Comparison of ENCODE assay signal across 22 cellular contexts in genomic region chr2:143251680-143252079, GRCh38.
DNase-seq lines count a peak whose midpoint lies in the region; ATAC-seq, FAIRE-seq and TF ChIP-seq lines count a peak whose summit lies in the region.
"Had no signal": no experiment of that assay in that cellular context is flagged by ENCODE, and none has a peak within 500 bp of the region (broad histone marks: within the 10 kb centered on the region; RNA-seq: fewer than 3 reads in every experiment).

No MANE protein-coding gene starts in this region.

- CTCF ChIA-PET in activated CD4-positive, alpha-beta memory T cell treated with anti-CD3 and anti-CD28 coated beads, Interleukin-2, amount 10 ng/mL, durations not matched to agents 7 days and 5 days (lab: Charles Lee) = interaction anchor here (1.0 to 2.7 kb wide), 8 partner anchors 10 to 117 kb away, joined by 3 to 14 read pairs (median 4); no protein-coding TSS in a partner anchor
- CTCF ChIA-PET in naive thymus-derived CD4-positive, alpha-beta T cell (lab: Charles Lee) = interaction anchor here (0.6 to 5.6 kb wide), 4 partner anchors 31 to 699 kb away, joined by 3 to 30 read pairs (median 6); no protein-coding TSS in a partner anchor

- peaks cover 4 to 7% (median 6%) of the 10 kb centered on the region in 3 experiments for H3K36me3 ChIP-seq in naive thymus-derived CD4-positive, alpha-beta T cell (ENCODE audit: control insufficient read depth in 2 of 3, insufficient read depth in 3 of 3, low read length in 3 of 3)
- H3K36me3 ChIP-seq: cardiac muscle cell, heart right ventricle, left lung, stomach had no signal

- peak overlapping the region; percentile 24 for H3K27ac Mint-ChIP-seq in activated T-cell treated with anti-CD3 and anti-CD28 coated beads, Interleukin-2, amount 50 U/mL, for 72 hours
- peak overlapping the region; percentile 80 for H3K27ac Mint-ChIP-seq in activated CD4-positive, alpha-beta memory T cell treated with anti-CD3 and anti-CD28 coated beads, Interleukin-2, amount 10 ng/mL, durations not matched to agents 7 days and 5 days
- H3K27ac Mint-ChIP-seq in naive thymus-derived CD4-positive, alpha-beta T cell = peak overlapping the region in 8 of 9 donors; percentile 22 to 93 (median 79)
- H3K27ac Mint-ChIP-seq: dendritic cell treated with granulocyte-macrophage colony-stimulating factor and Interleukin-4, amounts not matched to agents 40 ng/mL and 50 ng/mL, for 4 days had no signal

- no peak for TF ChIP-seq POLR2A in GM12892 (IDR thresholded peaks at IDR 0.05; ENCODE audit: low read depth, low read length)

- no peak for DNase-seq in activated T-cell treated with anti-CD3 and anti-CD28 coated beads, Interleukin-2, amount 50 U/mL, for 72 hours
- DNase-seq in activated T-cell treated with anti-CD3 and anti-CD28 coated beads, Interleukin-2, amount 50 U/mL, for 4 hours = no peak
- DNase-seq in GM12892 (ENCODE audit: insufficient read length) (no peak), HT-29 (ENCODE audit: low spot score) (no peak), NCI-H1417 (lab: John Stamatoyannopoulos, UW) (no peak), NCI-H1105 (lab: John Stamatoyannopoulos, UW) (no peak)
- DNase-seq in activated CD4-positive, alpha-beta memory T cell treated with anti-CD3 and anti-CD28 coated beads, Interleukin-2, amount 10 ng/mL, durations not matched to agents 7 days and 5 days = no peak
- no peak for DNase-seq in naive thymus-derived CD4-positive, alpha-beta T cell
- DNase-seq: DMS53; heart right ventricle; left lung; midbrain; NCI-H526; stimulated activated CD4-positive, alpha-beta T cell treated with anti-CD3 and anti-CD28 coated beads, Interleukin-2, amount 100 ng/mL, for 24 hours; stomach; trophoblast cell had no signal

- no peaks in the 10 kb centered on the region for H3K27me3 ChIP-seq in naive thymus-derived CD4-positive, alpha-beta T cell (ENCODE audit: control insufficient read depth in 2 of 2, insufficient read depth in 2 of 2, low read length in 2 of 2)
- H3K27me3 ChIP-seq: heart right ventricle, left lung, stomach had no signal

- H3K4me3 ChIP-seq in naive thymus-derived CD4-positive, alpha-beta T cell (ENCODE audit: low read length) = peak overlapping the region; percentile 13
- H3K4me3 ChIP-seq: cardiac muscle cell, GM12878, heart right ventricle, left lung, stomach had no signal

- H3K4me1 Mint-ChIP-seq in activated T-cell treated with anti-CD3 and anti-CD28 coated beads, Interleukin-2, amount 50 U/mL, for 72 hours (ENCODE audit: low read depth) = peaks cover 47% of the 10 kb centered on the region
- H3K4me1 Mint-ChIP-seq in activated T-cell treated with anti-CD3 and anti-CD28 coated beads, Interleukin-2, amount 50 U/mL, for 4 hours (ENCODE audit: low read depth) = peaks cover 48% of the 10 kb centered on the region
- peaks cover 68% of the 10 kb centered on the region for H3K4me1 Mint-ChIP-seq in activated CD4-positive, alpha-beta memory T cell treated with anti-CD3 and anti-CD28 coated beads, Interleukin-2, amount 10 ng/mL, durations not matched to agents 7 days and 5 days
- H3K4me1 Mint-ChIP-seq in naive thymus-derived CD4-positive, alpha-beta T cell = peaks cover 24 to 76% (median 58%) of the 10 kb centered on the region in 7 donors

- peak; percentile 27 for FAIRE-seq in GM12892 (lab: Jason Lieb, UNC)
- FAIRE-seq: GM12878, H54 had no signal

- H3K9me3 ChIP-seq in naive thymus-derived CD4-positive, alpha-beta T cell (ENCODE audit: control insufficient read depth in 2 of 3, low read length in 3 of 3) = no peaks in the 10 kb centered on the region
- H3K9me3 ChIP-seq: heart right ventricle, left lung, stomach had no signal

- H3K4me3 Mint-ChIP-seq in activated T-cell treated with anti-CD3 and anti-CD28 coated beads, Interleukin-2, amount 50 U/mL, for 72 hours = peak overlapping the region; percentile 17 to 46
- H3K4me3 Mint-ChIP-seq in activated T-cell treated with anti-CD3 and anti-CD28 coated beads, Interleukin-2, amount 50 U/mL, for 4 hours = no peak overlapping the region
- H3K4me3 Mint-ChIP-seq in activated CD4-positive, alpha-beta memory T cell treated with anti-CD3 and anti-CD28 coated beads, Interleukin-2, amount 10 ng/mL, durations not matched to agents 7 days and 5 days = peak overlapping the region; percentile 44
- H3K4me3 Mint-ChIP-seq in naive thymus-derived CD4-positive, alpha-beta T cell = peak overlapping the region in 6 of 10 donors; percentile 16 to 59 (median 46)
- H3K4me3 Mint-ChIP-seq: CD14-positive monocyte; dendritic cell treated with granulocyte-macrophage colony-stimulating factor and Interleukin-4, amounts not matched to agents 40 ng/mL and 50 ng/mL, for 4 days had no signal

- peak overlapping the region; percentile 9 for H3K27ac ChIP-seq in naive thymus-derived CD4-positive, alpha-beta T cell (ENCODE audit: low read depth, low read length)
- H3K27ac ChIP-seq: cardiac muscle cell, left lung, stomach had no signal

- H3K36me3 Mint-ChIP-seq in activated T-cell treated with anti-CD3 and anti-CD28 coated beads, Interleukin-2, amount 50 U/mL, for 72 hours (ENCODE audit: insufficient read depth in 2 of 2) = peaks cover 5% of the 10 kb centered on the region in 2 donors
- H3K36me3 Mint-ChIP-seq in activated T-cell treated with anti-CD3 and anti-CD28 coated beads, Interleukin-2, amount 50 U/mL, for 4 hours (ENCODE audit: insufficient read depth) = peaks cover 19% of the 10 kb centered on the region
- H3K36me3 Mint-ChIP-seq in activated CD4-positive, alpha-beta memory T cell treated with anti-CD3 and anti-CD28 coated beads, Interleukin-2, amount 10 ng/mL, durations not matched to agents 7 days and 5 days (ENCODE audit: low read depth) = peaks cover 48% of the 10 kb centered on the region
- H3K36me3 Mint-ChIP-seq in naive thymus-derived CD4-positive, alpha-beta T cell = peaks cover 4 to 34% (median 19%) of the 10 kb centered on the region in 5 donors

- POLR2A ChIA-PET in activated CD4-positive, alpha-beta memory T cell treated with anti-CD3 and anti-CD28 coated beads, Interleukin-2, amount 10 ng/mL, durations not matched to agents 7 days and 5 days (lab: Charles Lee) = interaction anchor here (0.8 to 13.1 kb wide), 4 partner anchors 10 to 122 kb away, joined by 3 to 231 read pairs (median 13); partner anchors contain the start of gene ARHGAP15
- POLR2A ChIA-PET in naive thymus-derived CD4-positive, alpha-beta T cell (lab: Charles Lee) = interaction anchor here (0.5 to 1.6 kb wide), 4 partner anchors 13 to 126 kb away, joined by 3 to 5 read pairs (median 4); no protein-coding TSS in a partner anchor

- no peak for ATAC-seq in activated T-cell treated with anti-CD3 and anti-CD28 coated beads, Interleukin-2, amount 50 U/mL, for 72 hours (replicated peaks in 1 of 2)
- ATAC-seq in activated T-cell treated with anti-CD3 and anti-CD28 coated beads, Interleukin-2, amount 50 U/mL, for 4 hours = no peak
- no peak for ATAC-seq in naive thymus-derived CD4-positive, alpha-beta T cell
- ATAC-seq: GM12878, heart right ventricle, left lung, SK-N-SH treated with all-trans-retinoic acid at 6 μM for 48 hours had no signal

- H3K4me1 ChIP-seq in naive thymus-derived CD4-positive, alpha-beta T cell (ENCODE audit: control insufficient read depth in 2 of 2, insufficient read depth in 2 of 2, low read length in 2 of 2) = peaks cover 44 to 49% of the 10 kb centered on the region in 2 donors
- H3K4me1 ChIP-seq: heart right ventricle had no signal

- intact Hi-C loops in naive thymus-derived CD4-positive, alpha-beta T cell (cut with micrococcal nuclease) = loop anchor here in 1 of 2 donors (10.0 kb wide), 1 partner anchor 933 kb away; no protein-coding TSS in a partner anchor

- H3K27me3 Mint-ChIP-seq in activated T-cell treated with anti-CD3 and anti-CD28 coated beads, Interleukin-2, amount 50 U/mL, for 72 hours (ENCODE audit: low read depth) = no peaks in the 10 kb centered on the region
- H3K27me3 Mint-ChIP-seq in activated T-cell treated with anti-CD3 and anti-CD28 coated beads, Interleukin-2, amount 50 U/mL, for 4 hours (ENCODE audit: low read depth) = no peaks in the 10 kb centered on the region
- no peaks in the 10 kb centered on the region for H3K27me3 Mint-ChIP-seq in activated CD4-positive, alpha-beta memory T cell treated with anti-CD3 and anti-CD28 coated beads, Interleukin-2, amount 10 ng/mL, durations not matched to agents 7 days and 5 days
- no peaks in the 10 kb centered on the region for H3K27me3 Mint-ChIP-seq in naive thymus-derived CD4-positive, alpha-beta T cell
- H3K27me3 Mint-ChIP-seq: dendritic cell treated with granulocyte-macrophage colony-stimulating factor and Interleukin-4, amounts not matched to agents 40 ng/mL and 50 ng/mL, for 4 days had no signal

- H3K9me3 Mint-ChIP-seq in activated T-cell treated with anti-CD3 and anti-CD28 coated beads, Interleukin-2, amount 50 U/mL, for 72 hours = no peaks in the 10 kb centered on the region
- peaks cover 5% of the 10 kb centered on the region for H3K9me3 Mint-ChIP-seq in activated T-cell treated with anti-CD3 and anti-CD28 coated beads, Interleukin-2, amount 50 U/mL, for 4 hours
- no peaks in the 10 kb centered on the region for H3K9me3 Mint-ChIP-seq in activated CD4-positive, alpha-beta memory T cell treated with anti-CD3 and anti-CD28 coated beads, Interleukin-2, amount 10 ng/mL, durations not matched to agents 7 days and 5 days
- peaks cover 0 to 2% (median 0%) of the 10 kb centered on the region in 11 donors for H3K9me3 Mint-ChIP-seq in naive thymus-derived CD4-positive, alpha-beta T cell
- H3K9me3 Mint-ChIP-seq: CD14-positive monocyte; dendritic cell treated with granulocyte-macrophage colony-stimulating factor and Interleukin-4, amounts not matched to agents 40 ng/mL and 50 ng/mL, for 4 days had no signal

Comparison
In these comparisons a context has a peak if more than half of its experiments do, and no peak if none do; other contexts are left out.
1. H3K27ac Mint-ChIP-seq: peak in every context shown above with its lines; median percentile 80 in activated CD4-positive, alpha-beta memory T cell treated with anti-CD3 and anti-CD28 coated beads, Interleukin-2, amount 10 ng/mL, durations not matched to agents 7 days and 5 days; 79 in naive thymus-derived CD4-positive, alpha-beta T cell; 24 in activated T-cell treated with anti-CD3 and anti-CD28 coated beads, Interleukin-2, amount 50 U/mL, for 72 hours.